14 cellular contexts compared by ENCODE assay signal in genomic region chr15:64633332-64633731, GRCh38.
A peak's percentile ranks its signal among the peaks of the same experiment; 100 is the strongest.
DNase-seq lines count a peak whose midpoint lies in the region; ATAC-seq and TF ChIP-seq lines count a peak whose summit lies in the region.
"Had no signal": no experiment of that assay in that cellular context is flagged by ENCODE, and none has a peak within 500 bp of the region (broad histone marks: within the 10 kb centered on the region; RNA-seq: fewer than 3 reads in every experiment).

No MANE protein-coding gene starts in this region.

- no peak overlapping the region for H3K4me3 ChIP-seq in endodermal cell (ENCODE audit: low read length)
- H3K4me3 ChIP-seq: GM23248, sigmoid colon had no signal

- H3K27me3 ChIP-seq in endodermal cell (ENCODE audit: control insufficient read depth, insufficient read depth, low read length, poor library complexity, severe bottlenecking), result no peaks in the 10 kb centered on the region
- H3K27me3 ChIP-seq: foreskin keratinocyte, neutrophil, sigmoid colon had no signal

- H3K27ac ChIP-seq in RWPE1, result peak overlapping the region; percentile 7; the same call in 1 of the 2 replicates
- peak overlapping the region; percentile 68 for H3K27ac ChIP-seq in endodermal cell (ENCODE audit: low read depth, low read length)
- H3K27ac ChIP-seq: foreskin keratinocyte, GM23248, neutrophil, sigmoid colon had no signal

- H3K36me3 ChIP-seq in endodermal cell (ENCODE audit: control insufficient read depth, insufficient read depth, low read length), result peaks cover 21% of the 10 kb centered on the region
- H3K36me3 ChIP-seq: neutrophil had no signal

- H3K4me3 Mint-ChIP-seq in activated T-cell treated with anti-CD3 and anti-CD28 coated beads, Interleukin-2, amount 50 U/mL, for 72 hours, result peak overlapping the region in 1 of 2 donors; percentile 31
- H3K4me3 Mint-ChIP-seq in endodermal cell, result no peak overlapping the region
- H3K4me3 Mint-ChIP-seq in stimulated activated naive B cell treated with anti-CD40 and anti-IgM and Interleukin-4, amounts not matched to agents 10 μg/mL and 1 μg/mL and 100 μg/mL, for 72 hours, result no peak overlapping the region

- CTCF ChIA-PET in RWPE1 (lab: Yijun Ruan, JAX), result interaction anchor here (0.7 kb wide), 1 partner anchor 62 kb away, joined by 5 read pairs; no protein-coding TSS in a partner anchor

- H3K27ac Mint-ChIP-seq in activated T-cell treated with anti-CD3 and anti-CD28 coated beads, Interleukin-2, amount 50 U/mL, for 72 hours, result peak overlapping the region; percentile 46
- H3K27ac Mint-ChIP-seq in endodermal cell, result peak overlapping the region; percentile 44
- peak overlapping the region; percentile 31 for H3K27ac Mint-ChIP-seq in stimulated activated naive B cell treated with anti-CD40 and anti-IgM and Interleukin-4, amounts not matched to agents 10 μg/mL and 1 μg/mL and 100 μg/mL, for 72 hours

- no peak for ATAC-seq in activated T-cell treated with anti-CD3 and anti-CD28 coated beads, Interleukin-2, amount 50 U/mL, for 72 hours (replicated peaks in 1 of 2)
- ATAC-seq in stimulated activated naive B cell treated with anti-CD40 and anti-IgM and Interleukin-4, amounts not matched to agents 10 μg/mL and 1 μg/mL and 100 μg/mL, for 72 hours (replicated peaks), result no peak
- no peak for ATAC-seq in HG02642 (IDR thresholded peaks at IDR 0.05; ENCODE audit: poor library complexity, unreplicated experiment)
- ATAC-seq: foreskin keratinocyte had no signal

- WGBS in endodermal cell (ENCODE audit: insufficient coverage in 1 of 2, insufficient read length in 1 of 2), 2 experiments, result 92 to 97% methylated on average over 5 of the region's 5 CpGs

- H3K9me3 Mint-ChIP-seq in activated T-cell treated with anti-CD3 and anti-CD28 coated beads, Interleukin-2, amount 50 U/mL, for 72 hours, result peaks cover 5% of the 10 kb centered on the region in 2 donors
- H3K9me3 Mint-ChIP-seq in endodermal cell, result peaks cover 7% of the 10 kb centered on the region
- peaks cover 4 to 5% of the 10 kb centered on the region in 2 donors for H3K9me3 Mint-ChIP-seq in stimulated activated naive B cell treated with anti-CD40 and anti-IgM and Interleukin-4, amounts not matched to agents 10 μg/mL and 1 μg/mL and 100 μg/mL, for 72 hours

- H3K9ac ChIP-seq in endodermal cell (ENCODE audit: extremely low read depth, low read length, poor library complexity, severe bottlenecking), result no peak overlapping the region
- H3K9ac ChIP-seq: GM23248 had no signal

- no peak for DNase-seq in activated T-cell treated with anti-CD3 and anti-CD28 coated beads, Interleukin-2, amount 50 U/mL, for 72 hours
- DNase-seq in activated T-cell treated with anti-CD3 and anti-CD28 coated beads, Interleukin-2, amount 50 U/mL, for 1 hour, result no peak
- DNase-seq in RWPE1 (ENCODE audit: low spot score), result no peak
- DNase-seq in endodermal cell, result no peak
- DNase-seq in stimulated activated naive B cell treated with anti-CD40 and anti-IgM and Interleukin-4, amounts not matched to agents 10 μg/mL and 1 μg/mL and 100 μg/mL, for 72 hours, result no peak
- DNase-seq in NCI-H1417 (lab: John Stamatoyannopoulos, UW), result no peak
- no peak for DNase-seq in HK-2 (ENCODE audit: unreplicated experiment)
- DNase-seq: foreskin keratinocyte, GM23248, NCI-H1694, NCI-H774, sigmoid colon had no signal

- POLR2A ChIA-PET in RWPE1 (lab: Yijun Ruan, JAX; ENCODE audit: low non-redundant PET), result no interaction called here

- peaks cover 8% of the 10 kb centered on the region for H3K9me3 ChIP-seq in endodermal cell (ENCODE audit: control insufficient read depth, low read length)
- H3K9me3 ChIP-seq: neutrophil, sigmoid colon had no signal

- peaks cover 19% of the 10 kb centered on the region for H3K4me1 ChIP-seq in endodermal cell (ENCODE audit: control insufficient read depth, insufficient read depth, low read length)

- H3K27me3 Mint-ChIP-seq in activated T-cell treated with anti-CD3 and anti-CD28 coated beads, Interleukin-2, amount 50 U/mL, for 72 hours (ENCODE audit: low read depth), result no peaks in the 10 kb centered on the region
- H3K27me3 Mint-ChIP-seq in endodermal cell (ENCODE audit: insufficient read depth), result no peaks in the 10 kb centered on the region
- no peaks in the 10 kb centered on the region for H3K27me3 Mint-ChIP-seq in stimulated activated naive B cell treated with anti-CD40 and anti-IgM and Interleukin-4, amounts not matched to agents 10 μg/mL and 1 μg/mL and 100 μg/mL, for 72 hours

- H3K36me3 Mint-ChIP-seq in activated T-cell treated with anti-CD3 and anti-CD28 coated beads, Interleukin-2, amount 50 U/mL, for 72 hours (ENCODE audit: insufficient read depth in 2 of 2), result peaks cover 11 to 29% of the 10 kb centered on the region in 2 donors
- peaks cover 33% of the 10 kb centered on the region for H3K36me3 Mint-ChIP-seq in endodermal cell (ENCODE audit: low read depth)
- peaks cover 27 to 29% of the 10 kb centered on the region in 2 donors for H3K36me3 Mint-ChIP-seq in stimulated activated naive B cell treated with anti-CD40 and anti-IgM and Interleukin-4, amounts not matched to agents 10 μg/mL and 1 μg/mL and 100 μg/mL, for 72 hours

- peaks cover 45% of the 10 kb centered on the region for H3K4me1 Mint-ChIP-seq in activated T-cell treated with anti-CD3 and anti-CD28 coated beads, Interleukin-2, amount 50 U/mL, for 72 hours (ENCODE audit: low read depth)
- H3K4me1 Mint-ChIP-seq in endodermal cell, result peaks cover 44% of the 10 kb centered on the region
- peaks cover 12 to 21% of the 10 kb centered on the region in 2 donors for H3K4me1 Mint-ChIP-seq in stimulated activated naive B cell treated with anti-CD40 and anti-IgM and Interleukin-4, amounts not matched to agents 10 μg/mL and 1 μg/mL and 100 μg/mL, for 72 hours

- TF ChIP-seq CTCF in RWPE1 (conservative IDR thresholded peaks at IDR 0.05; ENCODE audit: low read depth) (no peak), endodermal cell (conservative IDR thresholded peaks at IDR 0.05) (no peak)
